ENCODE assay signal across 18 cellular contexts in genomic region chr3:31890742-31891469, GRCh38.
DNase-seq lines count a peak whose midpoint lies in the region; ATAC-seq and TF ChIP-seq lines count a peak whose summit lies in the region.
"Had no signal": no experiment of that assay in that cellular context is flagged by ENCODE, and none has a peak within 500 bp of the region (broad histone marks: within the 10 kb centered on the region; RNA-seq: fewer than 3 reads in every experiment).

No MANE protein-coding gene starts in this region.

- no peak overlapping the region for H3K4me3 ChIP-seq in Panc1 (ENCODE audit: low read depth in 2 of 2, low read length in 2 of 2)
- H3K4me3 ChIP-seq: BLaER1, HAP-1, SJSA1 had no signal

- POLR2A ChIA-PET in activated CD8-positive, alpha-beta T cell treated with anti-CD3 and anti-CD28 coated beads for 36 hours (lab: Charles Lee), result interaction anchor here (0.6 to 1.0 kb wide), 2 partner anchors 11 to 13 kb away, joined by 3 to 5 read pairs; no protein-coding TSS in a partner anchor
- POLR2A ChIA-PET in activated CD8-positive, alpha-beta T cell treated with anti-CD3 and anti-CD28 coated beads, Interleukin-2, amount 10 ng/mL, durations not matched to agents 7 days and 5 days (lab: Charles Lee), result no interaction called here
- POLR2A ChIA-PET in Panc1 (lab: Charles Lee), result interaction anchor here (1.3 kb wide), 1 partner anchor 9 kb away, joined by 3 read pairs; no protein-coding TSS in a partner anchor
- POLR2A ChIA-PET in activated CD4-positive, alpha-beta T cell treated with anti-CD3 and anti-CD28 coated beads, Interleukin-2, amount 10 ng/mL, durations not matched to agents 7 days and 5 days (lab: Charles Lee), result no interaction called here

- no peaks in the 10 kb centered on the region for H3K36me3 ChIP-seq in Panc1 (ENCODE audit: control insufficient read depth, insufficient read depth, low read length)
- H3K36me3 ChIP-seq: BLaER1, HAP-1, SJSA1 had no signal

- no peaks in the 10 kb centered on the region for H3K4me1 Mint-ChIP-seq in activated CD8-positive, alpha-beta T cell treated with anti-CD3 and anti-CD28 coated beads for 36 hours (ENCODE audit: low read depth)
- peaks cover 8% of the 10 kb centered on the region for H3K4me1 Mint-ChIP-seq in activated CD8-positive, alpha-beta T cell treated with anti-CD3 and anti-CD28 coated beads, Interleukin-2, amount 10 ng/mL, durations not matched to agents 7 days and 5 days (ENCODE audit: low read depth)
- peaks cover 59 to 95% of the 10 kb centered on the region in 2 donors for H3K4me1 Mint-ChIP-seq in stimulated activated naive B cell treated with anti-CD40 and anti-IgM and Interleukin-4, amounts not matched to agents 10 μg/mL and 1 μg/mL and 100 μg/mL, for 72 hours
- H3K4me1 Mint-ChIP-seq in activated CD4-positive, alpha-beta T cell treated with anti-CD3 and anti-CD28 coated beads, Interleukin-2, amount 10 ng/mL, durations not matched to agents 7 days and 5 days, result peaks cover 8% of the 10 kb centered on the region
- H3K4me1 Mint-ChIP-seq: CD8-positive, alpha-beta memory T cell had no signal

- peak; percentile 16 for DNase-seq in activated CD8-positive, alpha-beta T cell treated with anti-CD3 and anti-CD28 coated beads for 36 hours
- DNase-seq in activated CD8-positive, alpha-beta T cell treated with anti-CD3 and anti-CD28 coated beads, Interleukin-2, amount 10 ng/mL, durations not matched to agents 7 days and 5 days, result no peak
- DNase-seq in Panc1 (ENCODE audit: low read depth, low spot score), result no peak
- no peak for DNase-seq in stimulated activated naive B cell treated with anti-CD40 and anti-IgM and Interleukin-4, amounts not matched to agents 10 μg/mL and 1 μg/mL and 100 μg/mL, for 72 hours
- DNase-seq in activated CD4-positive, alpha-beta T cell treated with anti-CD3 and anti-CD28 coated beads, Interleukin-2, amount 10 ng/mL, durations not matched to agents 7 days and 5 days, result no peak
- no peak for DNase-seq in stimulated activated CD4-positive, alpha-beta T cell treated with anti-CD3 and anti-CD28 coated beads, Interleukin-4, amount 100 ng/mL, for 24 hours
- DNase-seq: CD8-positive, alpha-beta memory T cell; DMS 273 treated with DMSO at 0.1 percent for 48 hours; EL; NCI-H2029; NCI-H510A treated with DMSO at 0.1 percent for 48 hours; RPMI8226 had no signal

- H3K27me3 ChIP-seq in Panc1 (ENCODE audit: control insufficient read depth, insufficient read depth, low read length), result no peaks in the 10 kb centered on the region
- H3K27me3 ChIP-seq: BLaER1, SJSA1 had no signal

- in situ Hi-C loops in Panc1 (cut with HindIII; ENCODE audit: low pct_unique_long_range_greater_than_20kb, low sequenced_read_pairs), result no loop called here

- 0 out of 2 replicates have a peak overlapping the region, but pooled peaks have one; percentile 15 for H3K27ac ChIP-seq in Panc1 (ENCODE audit: low read length)
- H3K27ac ChIP-seq: 22Rv1, BLaER1, SJSA1 had no signal

- CTCF ChIA-PET in activated CD8-positive, alpha-beta T cell treated with anti-CD3 and anti-CD28 coated beads for 36 hours (lab: Charles Lee), result interaction anchor here (1.0 kb wide), 1 partner anchor 11 kb away, joined by 3 read pairs; no protein-coding TSS in a partner anchor
- CTCF ChIA-PET in activated CD8-positive, alpha-beta T cell treated with anti-CD3 and anti-CD28 coated beads, Interleukin-2, amount 10 ng/mL, durations not matched to agents 7 days and 5 days (lab: Charles Lee), result no interaction called here
- CTCF ChIA-PET in Panc1 (lab: Charles Lee), result no interaction called here
- CTCF ChIA-PET in activated CD4-positive, alpha-beta T cell treated with anti-CD3 and anti-CD28 coated beads, Interleukin-2, amount 10 ng/mL, durations not matched to agents 7 days and 5 days (lab: Charles Lee), result no interaction called here

- no peaks in the 10 kb centered on the region for H3K36me3 Mint-ChIP-seq in activated CD8-positive, alpha-beta T cell treated with anti-CD3 and anti-CD28 coated beads for 36 hours (ENCODE audit: low read depth)
- no peaks in the 10 kb centered on the region for H3K36me3 Mint-ChIP-seq in activated CD8-positive, alpha-beta T cell treated with anti-CD3 and anti-CD28 coated beads, Interleukin-2, amount 10 ng/mL, durations not matched to agents 7 days and 5 days (ENCODE audit: low read depth)
- peaks cover 26 to 38% of the 10 kb centered on the region in 2 donors for H3K36me3 Mint-ChIP-seq in stimulated activated naive B cell treated with anti-CD40 and anti-IgM and Interleukin-4, amounts not matched to agents 10 μg/mL and 1 μg/mL and 100 μg/mL, for 72 hours
- no peaks in the 10 kb centered on the region for H3K36me3 Mint-ChIP-seq in activated CD4-positive, alpha-beta T cell treated with anti-CD3 and anti-CD28 coated beads, Interleukin-2, amount 10 ng/mL, durations not matched to agents 7 days and 5 days (ENCODE audit: low read depth)
- H3K36me3 Mint-ChIP-seq: CD8-positive, alpha-beta memory T cell had no signal

- no peak for ATAC-seq in activated CD8-positive, alpha-beta T cell treated with anti-CD3 and anti-CD28 coated beads for 36 hours
- ATAC-seq in activated CD8-positive, alpha-beta T cell treated with anti-CD3 and anti-CD28 coated beads, Interleukin-2, amount 10 ng/mL, durations not matched to agents 7 days and 5 days, result no peak
- no peak for ATAC-seq in Panc1
- peak; percentile 85 for ATAC-seq in esophagus mucosa
- ATAC-seq in stimulated activated naive B cell treated with anti-CD40 and anti-IgM and Interleukin-4, amounts not matched to agents 10 μg/mL and 1 μg/mL and 100 μg/mL, for 72 hours (replicated peaks), result peak in 1 of 2 donors; percentile 38
- ATAC-seq in GM21528 (IDR thresholded peaks at IDR 0.05; ENCODE audit: low FRiP score, unreplicated experiment), result no peak

- intact Hi-C loops in activated CD8-positive, alpha-beta T cell treated with anti-CD3 and anti-CD28 coated beads for 36 hours (cut with micrococcal nuclease), result no loop called here
- intact Hi-C loops in Panc1 (cut with micrococcal nuclease; ENCODE audit: unreplicated experiment), result no loop called here

- peaks cover 5% of the 10 kb centered on the region; the same call in 1 of the 2 replicates for H3K4me1 ChIP-seq in Panc1 (ENCODE audit: control insufficient read depth, insufficient read depth, low read length)
- H3K4me1 ChIP-seq: BLaER1 had no signal

- no peak overlapping the region for H3K27ac Mint-ChIP-seq in activated CD8-positive, alpha-beta T cell treated with anti-CD3 and anti-CD28 coated beads for 36 hours
- no peak overlapping the region for H3K27ac Mint-ChIP-seq in activated CD8-positive, alpha-beta T cell treated with anti-CD3 and anti-CD28 coated beads, Interleukin-2, amount 10 ng/mL, durations not matched to agents 7 days and 5 days
- H3K27ac Mint-ChIP-seq in stimulated activated naive B cell treated with anti-CD40 and anti-IgM and Interleukin-4, amounts not matched to agents 10 μg/mL and 1 μg/mL and 100 μg/mL, for 72 hours, result peak overlapping the region; percentile 43
- no peak overlapping the region for H3K27ac Mint-ChIP-seq in activated CD4-positive, alpha-beta T cell treated with anti-CD3 and anti-CD28 coated beads, Interleukin-2, amount 10 ng/mL, durations not matched to agents 7 days and 5 days

- BruUV-seq in Panc1 (replicated peaks; lab: Mats Ljungman, UMichigan), result no TSS peak

- no peaks in the 10 kb centered on the region for H3K9me3 ChIP-seq in Panc1 (ENCODE audit: control insufficient read depth, insufficient read depth, low read depth, low read length)
- H3K9me3 ChIP-seq: BLaER1, HAP-1 had no signal

- H3K27me3 Mint-ChIP-seq in activated CD8-positive, alpha-beta T cell treated with anti-CD3 and anti-CD28 coated beads for 36 hours, result peaks cover 12% of the 10 kb centered on the region
- peaks cover 16% of the 10 kb centered on the region for H3K27me3 Mint-ChIP-seq in activated CD8-positive, alpha-beta T cell treated with anti-CD3 and anti-CD28 coated beads, Interleukin-2, amount 10 ng/mL, durations not matched to agents 7 days and 5 days (ENCODE audit: low read depth)
- H3K27me3 Mint-ChIP-seq in stimulated activated naive B cell treated with anti-CD40 and anti-IgM and Interleukin-4, amounts not matched to agents 10 μg/mL and 1 μg/mL and 100 μg/mL, for 72 hours, result no peaks in the 10 kb centered on the region
- peaks cover 5% of the 10 kb centered on the region for H3K27me3 Mint-ChIP-seq in activated CD4-positive, alpha-beta T cell treated with anti-CD3 and anti-CD28 coated beads, Interleukin-2, amount 10 ng/mL, durations not matched to agents 7 days and 5 days

- no peaks in the 10 kb centered on the region for H3K9me3 Mint-ChIP-seq in activated CD8-positive, alpha-beta T cell treated with anti-CD3 and anti-CD28 coated beads for 36 hours
- H3K9me3 Mint-ChIP-seq in activated CD8-positive, alpha-beta T cell treated with anti-CD3 and anti-CD28 coated beads, Interleukin-2, amount 10 ng/mL, durations not matched to agents 7 days and 5 days (ENCODE audit: insufficient read depth), result no peaks in the 10 kb centered on the region
- H3K9me3 Mint-ChIP-seq in stimulated activated naive B cell treated with anti-CD40 and anti-IgM and Interleukin-4, amounts not matched to agents 10 μg/mL and 1 μg/mL and 100 μg/mL, for 72 hours, result no peaks in the 10 kb centered on the region
- H3K9me3 Mint-ChIP-seq in activated CD4-positive, alpha-beta T cell treated with anti-CD3 and anti-CD28 coated beads, Interleukin-2, amount 10 ng/mL, durations not matched to agents 7 days and 5 days, result no peaks in the 10 kb centered on the region
- H3K9me3 Mint-ChIP-seq: CD8-positive, alpha-beta memory T cell had no signal

- TF ChIP-seq CTCF in activated CD8-positive, alpha-beta T cell treated with anti-CD3 and anti-CD28 coated beads for 36 hours (IDR thresholded peaks at IDR 0.05), result no peak
- TF ChIP-seq CTCF in Panc1 (IDR thresholded peaks at IDR 0.05), result no peak

- H3K4me3 Mint-ChIP-seq in activated CD8-positive, alpha-beta T cell treated with anti-CD3 and anti-CD28 coated beads for 36 hours, result no peak overlapping the region
- H3K4me3 Mint-ChIP-seq in activated CD8-positive, alpha-beta T cell treated with anti-CD3 and anti-CD28 coated beads, Interleukin-2, amount 10 ng/mL, durations not matched to agents 7 days and 5 days, result no peak overlapping the region
- no peak overlapping the region for H3K4me3 Mint-ChIP-seq in stimulated activated naive B cell treated with anti-CD40 and anti-IgM and Interleukin-4, amounts not matched to agents 10 μg/mL and 1 μg/mL and 100 μg/mL, for 72 hours
- H3K4me3 Mint-ChIP-seq in activated CD4-positive, alpha-beta T cell treated with anti-CD3 and anti-CD28 coated beads, Interleukin-2, amount 10 ng/mL, durations not matched to agents 7 days and 5 days, result no peak overlapping the region
- H3K4me3 Mint-ChIP-seq: CD8-positive, alpha-beta memory T cell had no signal

Comparison
In these comparisons a context has a peak if more than half of its experiments do, and no peak if none do; other contexts are left out.
1. POLR2A ChIA-PET loops: an anchor here in activated CD8-positive, alpha-beta T cell treated with anti-CD3 and anti-CD28 coated beads for 36 hours (0.6 to 1.0 kb wide) and Panc1 (1.3 kb wide); none called in activated CD8-positive, alpha-beta T cell treated with anti-CD3 and anti-CD28 coated beads, Interleukin-2, amount 10 ng/mL, durations not matched to agents 7 days and 5 days and activated CD4-positive, alpha-beta T cell treated with anti-CD3 and anti-CD28 coated beads, Interleukin-2, amount 10 ng/mL, durations not matched to agents 7 days and 5 days.